1 cellular context compared by ENCODE assay signal in the genomic region with DNA sequence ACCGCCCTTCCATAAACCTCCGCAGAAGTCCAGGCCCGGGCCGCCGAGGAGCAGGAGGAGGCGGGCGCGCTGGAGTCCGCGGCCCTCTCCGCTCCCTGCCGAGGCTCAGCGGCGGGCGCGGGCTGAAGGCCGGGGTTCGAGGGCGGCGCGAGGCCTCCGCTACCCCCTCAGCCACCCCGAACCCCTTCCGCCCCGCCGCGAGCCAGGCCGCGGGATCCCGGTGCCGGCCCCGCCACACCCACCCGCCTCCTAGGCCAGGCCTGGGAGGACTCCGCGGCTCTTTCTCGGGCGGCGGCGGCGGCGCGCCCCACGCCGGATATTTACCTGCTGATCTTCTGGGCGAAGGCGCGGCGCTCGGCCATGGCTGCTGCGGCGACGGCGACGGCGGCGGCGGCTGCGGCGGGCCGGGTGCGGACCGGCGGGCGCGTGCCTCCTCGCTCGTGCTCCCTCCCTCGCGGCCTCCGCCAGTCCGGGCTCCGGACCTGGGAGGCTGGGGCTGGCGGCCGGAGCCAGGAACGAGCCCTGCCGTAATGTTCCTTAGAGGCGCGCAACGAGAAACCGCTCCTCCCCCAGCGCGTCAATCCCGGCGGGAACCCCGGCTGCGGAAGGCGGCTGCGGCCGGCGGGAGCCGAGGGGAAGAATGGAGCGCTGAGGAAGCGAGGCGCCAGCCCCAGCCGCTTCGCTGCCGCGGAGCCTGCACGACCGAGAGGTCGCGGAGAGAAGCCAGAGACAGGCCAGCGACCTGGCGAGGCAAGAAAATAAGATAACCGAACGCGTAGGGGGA.
TF ChIP-seq lines count a peak whose summit lies in the region.

A gene with protein sequence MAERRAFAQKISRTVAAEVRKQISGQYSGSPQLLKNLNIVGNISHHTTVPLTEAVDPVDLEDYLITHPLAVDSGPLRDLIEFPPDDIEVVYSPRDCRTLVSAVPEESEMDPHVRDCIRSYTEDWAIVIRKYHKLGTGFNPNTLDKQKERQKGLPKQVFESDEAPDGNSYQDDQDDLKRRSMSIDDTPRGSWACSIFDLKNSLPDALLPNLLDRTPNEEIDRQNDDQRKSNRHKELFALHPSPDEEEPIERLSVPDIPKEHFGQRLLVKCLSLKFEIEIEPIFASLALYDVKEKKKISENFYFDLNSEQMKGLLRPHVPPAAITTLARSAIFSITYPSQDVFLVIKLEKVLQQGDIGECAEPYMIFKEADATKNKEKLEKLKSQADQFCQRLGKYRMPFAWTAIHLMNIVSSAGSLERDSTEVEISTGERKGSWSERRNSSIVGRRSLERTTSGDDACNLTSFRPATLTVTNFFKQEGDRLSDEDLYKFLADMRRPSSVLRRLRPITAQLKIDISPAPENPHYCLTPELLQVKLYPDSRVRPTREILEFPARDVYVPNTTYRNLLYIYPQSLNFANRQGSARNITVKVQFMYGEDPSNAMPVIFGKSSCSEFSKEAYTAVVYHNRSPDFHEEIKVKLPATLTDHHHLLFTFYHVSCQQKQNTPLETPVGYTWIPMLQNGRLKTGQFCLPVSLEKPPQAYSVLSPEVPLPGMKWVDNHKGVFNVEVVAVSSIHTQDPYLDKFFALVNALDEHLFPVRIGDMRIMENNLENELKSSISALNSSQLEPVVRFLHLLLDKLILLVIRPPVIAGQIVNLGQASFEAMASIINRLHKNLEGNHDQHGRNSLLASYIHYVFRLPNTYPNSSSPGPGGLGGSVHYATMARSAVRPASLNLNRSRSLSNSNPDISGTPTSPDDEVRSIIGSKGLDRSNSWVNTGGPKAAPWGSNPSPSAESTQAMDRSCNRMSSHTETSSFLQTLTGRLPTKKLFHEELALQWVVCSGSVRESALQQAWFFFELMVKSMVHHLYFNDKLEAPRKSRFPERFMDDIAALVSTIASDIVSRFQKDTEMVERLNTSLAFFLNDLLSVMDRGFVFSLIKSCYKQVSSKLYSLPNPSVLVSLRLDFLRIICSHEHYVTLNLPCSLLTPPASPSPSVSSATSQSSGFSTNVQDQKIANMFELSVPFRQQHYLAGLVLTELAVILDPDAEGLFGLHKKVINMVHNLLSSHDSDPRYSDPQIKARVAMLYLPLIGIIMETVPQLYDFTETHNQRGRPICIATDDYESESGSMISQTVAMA (N-terminal part only) (minus strand): TSS at position 484 of the 784 bp plus-strand sequence. CDS start 122 bp downstream, at position 362.

TF ChIP-seq in HepG2, 621 proteins besides CTCF, POLR2A, EP300 and RAD21 (continued from another document and continues in another):
- TF ChIP-seq CSRNP2 (CRISPR knock-in tag; conservative IDR thresholded peaks at IDR 0.05; ENCODE audit: low read depth), result no peak
- TF ChIP-seq, protein P1, sequence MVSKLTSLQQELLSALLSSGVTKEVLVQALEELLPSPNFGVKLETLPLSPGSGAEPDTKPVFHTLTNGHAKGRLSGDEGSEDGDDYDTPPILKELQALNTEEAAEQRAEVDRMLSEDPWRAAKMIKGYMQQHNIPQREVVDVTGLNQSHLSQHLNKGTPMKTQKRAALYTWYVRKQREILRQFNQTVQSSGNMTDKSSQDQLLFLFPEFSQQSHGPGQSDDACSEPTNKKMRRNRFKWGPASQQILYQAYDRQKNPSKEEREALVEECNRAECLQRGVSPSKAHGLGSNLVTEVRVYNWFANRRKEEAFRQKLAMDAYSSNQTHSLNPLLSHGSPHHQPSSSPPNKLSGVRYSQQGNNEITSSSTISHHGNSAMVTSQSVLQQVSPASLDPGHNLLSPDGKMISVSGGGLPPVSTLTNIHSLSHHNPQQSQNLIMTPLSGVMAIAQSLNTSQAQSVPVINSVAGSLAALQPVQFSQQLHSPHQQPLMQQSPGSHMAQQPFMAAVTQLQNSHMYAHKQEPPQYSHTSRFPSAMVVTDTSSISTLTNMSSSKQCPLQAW (CRISPR knock-in tag; IDR thresholded peaks at IDR 0.05), result peak; percentile 63; the same call in 1 of the 2 replicates
- TF ChIP-seq SIN3A (IDR thresholded peaks at IDR 0.05; ENCODE audit: borderline replicate concordance, low read depth, low read length), result no peak
- TF ChIP-seq ZNF678 (CRISPR knock-in tag; IDR thresholded peaks at IDR 0.05), result no peak
- no peak for TF ChIP-seq ZNF567 (CRISPR knock-in tag; IDR thresholded peaks at IDR 0.05; ENCODE audit: borderline replicate concordance)
- 0 out of 2 replicates have a peak, but pooled peaks have one; percentile 60 for TF ChIP-seq ZNF292 (CRISPR knock-in tag; IDR thresholded peaks at IDR 0.05; ENCODE audit: borderline replicate concordance, low read depth)
- peak; percentile 60; the same call in 1 of the 2 replicates for TF ChIP-seq ZNF766 (CRISPR knock-in tag; IDR thresholded peaks at IDR 0.05; ENCODE audit: borderline replicate concordance)
- TF ChIP-seq CAMTA2 (CRISPR knock-in tag; IDR thresholded peaks at IDR 0.05; ENCODE audit: borderline replicate concordance), result 0 out of 2 replicates have a peak, but pooled peaks have one; percentile 65
- TF ChIP-seq, protein P2, sequence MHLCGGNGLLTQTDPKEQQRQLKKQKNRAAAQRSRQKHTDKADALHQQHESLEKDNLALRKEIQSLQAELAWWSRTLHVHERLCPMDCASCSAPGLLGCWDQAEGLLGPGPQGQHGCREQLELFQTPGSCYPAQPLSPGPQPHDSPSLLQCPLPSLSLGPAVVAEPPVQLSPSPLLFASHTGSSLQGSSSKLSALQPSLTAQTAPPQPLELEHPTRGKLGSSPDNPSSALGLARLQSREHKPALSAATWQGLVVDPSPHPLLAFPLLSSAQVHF (CRISPR knock-in tag; IDR thresholded peaks at IDR 0.05), result 0 out of 2 replicates have a peak, but pooled peaks have one; percentile 11
- peak; percentile 45; the same call in 1 of the 2 replicates for TF ChIP-seq ZNF598 (CRISPR knock-in tag; IDR thresholded peaks at IDR 0.05; ENCODE audit: borderline replicate concordance)
- TF ChIP-seq ZNF724P (CRISPR knock-in tag; IDR thresholded peaks at IDR 0.05; ENCODE audit: borderline replicate concordance), result peak; percentile 59; the same call in 1 of the 2 replicates
- peak; percentile 63; the same call in 1 of the 2 replicates for TF ChIP-seq MEIS1 (CRISPR knock-in tag; IDR thresholded peaks at IDR 0.05; ENCODE audit: borderline replicate concordance)
- TF ChIP-seq POLR2AphosphoS5 (IDR thresholded peaks at IDR 0.05; ENCODE audit: low read depth, low read length), result no peak
- TF ChIP-seq TAF1 (CRISPR knock-in tag; IDR thresholded peaks at IDR 0.05), result peak; percentile 80
- TF ChIP-seq NONO (IDR thresholded peaks at IDR 0.05), result no peak
- 0 out of 2 replicates have a peak, but pooled peaks have one; percentile 53 for TF ChIP-seq NONO (CRISPR knock-in tag; conservative IDR thresholded peaks at IDR 0.05)
- TF ChIP-seq ZNF230 (CRISPR knock-in tag; IDR thresholded peaks at IDR 0.05), result 0 out of 2 replicates have a peak, but pooled peaks have one; percentile 14
- TF ChIP-seq ZNF563 (CRISPR knock-in tag; IDR thresholded peaks at IDR 0.05), result peak; percentile 69
- TF ChIP-seq KDM1A (CRISPR knock-in tag; IDR thresholded peaks at IDR 0.05), result peak; percentile 88; the same call in 1 of the 2 replicates
- TF ChIP-seq, protein P3, sequence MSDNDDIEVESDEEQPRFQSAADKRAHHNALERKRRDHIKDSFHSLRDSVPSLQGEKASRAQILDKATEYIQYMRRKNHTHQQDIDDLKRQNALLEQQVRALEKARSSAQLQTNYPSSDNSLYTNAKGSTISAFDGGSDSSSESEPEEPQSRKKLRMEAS (IDR thresholded peaks at IDR 0.05), result peak; percentile 61
- peak; percentile 58 for TF ChIP-seq POLR2G (IDR thresholded peaks at IDR 0.05; ENCODE audit: low read depth, low read length)
- TF ChIP-seq PHF8 (CRISPR knock-in tag; IDR thresholded peaks at IDR 0.05), result peak; percentile 71
- no peak; the same call in 1 of the 2 replicates for TF ChIP-seq PRDM15 (CRISPR knock-in tag; IDR thresholded peaks at IDR 0.05)
- peak; percentile 41; the same call in 1 of the 2 replicates for TF ChIP-seq HIVEP1 (CRISPR knock-in tag; IDR thresholded peaks at IDR 0.05)
- peak; percentile 22 for TF ChIP-seq TEAD3 (CRISPR knock-in tag; optimal IDR thresholded peaks at IDR 0.05; ENCODE audit: borderline replicate concordance)
- peak; percentile 14; the same call in 1 of the 2 replicates for TF ChIP-seq ZNF589 (CRISPR knock-in tag; conservative IDR thresholded peaks at IDR 0.05)
- TF ChIP-seq AGO1 (IDR thresholded peaks at IDR 0.05; ENCODE audit: low read depth, low read length, poor library complexity, severe bottlenecking), result no peak
- no peak for TF ChIP-seq KDM6A (CRISPR knock-in tag; IDR thresholded peaks at IDR 0.05; ENCODE audit: low read depth)
- TF ChIP-seq, protein P4, sequence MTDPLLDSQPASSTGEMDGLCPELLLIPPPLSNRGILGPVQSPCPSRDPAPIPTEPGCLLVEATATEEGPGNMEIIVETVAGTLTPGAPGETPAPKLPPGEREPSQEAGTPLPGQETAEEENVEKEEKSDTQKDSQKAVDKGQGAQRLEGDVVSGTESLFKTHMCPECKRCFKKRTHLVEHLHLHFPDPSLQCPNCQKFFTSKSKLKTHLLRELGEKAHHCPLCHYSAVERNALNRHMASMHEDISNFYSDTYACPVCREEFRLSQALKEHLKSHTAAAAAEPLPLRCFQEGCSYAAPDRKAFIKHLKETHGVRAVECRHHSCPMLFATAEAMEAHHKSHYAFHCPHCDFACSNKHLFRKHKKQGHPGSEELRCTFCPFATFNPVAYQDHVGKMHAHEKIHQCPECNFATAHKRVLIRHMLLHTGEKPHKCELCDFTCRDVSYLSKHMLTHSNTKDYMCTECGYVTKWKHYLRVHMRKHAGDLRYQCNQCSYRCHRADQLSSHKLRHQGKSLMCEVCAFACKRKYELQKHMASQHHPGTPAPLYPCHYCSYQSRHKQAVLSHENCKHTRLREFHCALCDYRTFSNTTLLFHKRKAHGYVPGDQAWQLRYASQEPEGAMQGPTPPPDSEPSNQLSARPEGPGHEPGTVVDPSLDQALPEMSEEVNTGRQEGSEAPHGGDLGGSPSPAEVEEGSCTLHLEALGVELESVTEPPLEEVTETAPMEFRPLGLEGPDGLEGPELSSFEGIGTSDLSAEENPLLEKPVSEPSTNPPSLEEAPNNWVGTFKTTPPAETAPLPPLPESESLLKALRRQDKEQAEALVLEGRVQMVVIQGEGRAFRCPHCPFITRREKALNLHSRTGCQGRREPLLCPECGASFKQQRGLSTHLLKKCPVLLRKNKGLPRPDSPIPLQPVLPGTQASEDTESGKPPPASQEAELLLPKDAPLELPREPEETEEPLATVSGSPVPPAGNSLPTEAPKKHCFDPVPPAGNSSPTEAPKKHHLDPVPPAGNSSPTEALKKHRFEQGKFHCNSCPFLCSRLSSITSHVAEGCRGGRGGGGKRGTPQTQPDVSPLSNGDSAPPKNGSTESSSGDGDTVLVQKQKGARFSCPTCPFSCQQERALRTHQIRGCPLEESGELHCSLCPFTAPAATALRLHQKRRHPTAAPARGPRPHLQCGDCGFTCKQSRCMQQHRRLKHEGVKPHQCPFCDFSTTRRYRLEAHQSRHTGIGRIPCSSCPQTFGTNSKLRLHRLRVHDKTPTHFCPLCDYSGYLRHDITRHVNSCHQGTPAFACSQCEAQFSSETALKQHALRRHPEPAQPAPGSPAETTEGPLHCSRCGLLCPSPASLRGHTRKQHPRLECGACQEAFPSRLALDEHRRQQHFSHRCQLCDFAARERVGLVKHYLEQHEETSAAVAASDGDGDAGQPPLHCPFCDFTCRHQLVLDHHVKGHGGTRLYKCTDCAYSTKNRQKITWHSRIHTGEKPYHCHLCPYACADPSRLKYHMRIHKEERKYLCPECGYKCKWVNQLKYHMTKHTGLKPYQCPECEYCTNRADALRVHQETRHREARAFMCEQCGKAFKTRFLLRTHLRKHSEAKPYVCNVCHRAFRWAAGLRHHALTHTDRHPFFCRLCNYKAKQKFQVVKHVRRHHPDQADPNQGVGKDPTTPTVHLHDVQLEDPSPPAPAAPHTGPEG (CRISPR knock-in tag; IDR thresholded peaks at IDR 0.05), result peak; percentile 77
